8 cellular contexts compared by ENCODE assay signal in genomic region chr5:176648467-176649194, GRCh38. TPM values are rescaled to one million over a fixed set of nuclear protein-coding genes. Genes with fewer than 3 reads are reported as not detected.
DNase-seq lines count a peak whose midpoint lies in the region; ATAC-seq and TF ChIP-seq lines count a peak whose summit lies in the region.

No MANE protein-coding gene starts in this region.

- no peaks in the 10 kb centered on the region for H3K27me3 ChIP-seq in CD4-positive, alpha-beta T cell (ENCODE audit: control insufficient read depth, insufficient read depth, low read length)
- H3K27me3 ChIP-seq in effector memory CD4-positive, alpha-beta T cell (replicated peaks; ENCODE audit: control insufficient read depth, insufficient read depth, low read length, poor library complexity, severe bottlenecking) = no peaks in the 10 kb centered on the region

- peak overlapping the region; percentile 52 for H3K4me3 Mint-ChIP-seq in CD4-positive, alpha-beta T cell
- peak overlapping the region; percentile 79 to 84 (median 83) for H3K4me3 Mint-ChIP-seq in T-cell
- peak overlapping the region; percentile 82 for H3K4me3 Mint-ChIP-seq in osteocyte (ENCODE audit: unreplicated experiment)

- H3K36me3 ChIP-seq in effector memory CD4-positive, alpha-beta T cell (ENCODE audit: control insufficient read depth, insufficient read depth, low read length) = peaks cover under 1% of the 10 kb centered on the region

- no peak for TF ChIP-seq CTCF in CD4-positive, alpha-beta T cell (IDR thresholded peaks at IDR 0.05)
- no peak for TF ChIP-seq CTCF in osteocyte (IDR thresholded peaks at IDR 0.05)

- H3K9me3 Mint-ChIP-seq in CD4-positive, alpha-beta T cell = no peaks in the 10 kb centered on the region
- H3K9me3 Mint-ChIP-seq in T-cell (no peaks in the 10 kb centered on the region), osteocyte (ENCODE audit: unreplicated experiment) (no peaks in the 10 kb centered on the region)

- peak overlapping the region; percentile 54 for H3K27ac ChIP-seq in CD4-positive, alpha-beta T cell (ENCODE audit: low read depth, low read length)
- H3K27ac ChIP-seq in effector memory CD4-positive, alpha-beta T cell (ENCODE audit: insufficient read depth, low read length, poor library complexity, severe bottlenecking) = peak overlapping the region; percentile 61

- H3K4me1 ChIP-seq in effector memory CD4-positive, alpha-beta T cell (ENCODE audit: control insufficient read depth, insufficient read depth, low read length, poor library complexity, severe bottlenecking) = peaks cover 23% of the 10 kb centered on the region

- H3K27me3 Mint-ChIP-seq in CD4-positive, alpha-beta T cell = no peaks in the 10 kb centered on the region
- H3K27me3 Mint-ChIP-seq in T-cell (no peaks in the 10 kb centered on the region), osteocyte (ENCODE audit: unreplicated experiment) (no peaks in the 10 kb centered on the region)

- CTCF ChIA-PET in CD4-positive, alpha-beta T cell (lab: Charles Lee) = interaction anchor here (1.3 to 4.3 kb wide), 3 partner anchors 8 to 232 kb away, joined by 3 to 43 read pairs (median 5); partner anchors contain the start of gene CLTB
- CTCF ChIA-PET in T-cell (lab: Charles Lee) = interaction anchor here (0.6 to 1.7 kb wide), 6 partner anchors 9 to 1487 kb away, joined by 3 to 9 read pairs (median 4); partner anchors contain the start of gene RNF44 (in 1 of the 2)

- peak overlapping the region; percentile 62 for H3K4me3 ChIP-seq in effector memory CD4-positive, alpha-beta T cell (ENCODE audit: insufficient read depth, low read depth, low read length, poor library complexity, severe bottlenecking)

- H3K4me1 Mint-ChIP-seq in CD4-positive, alpha-beta T cell (ENCODE audit: low read depth) = peaks cover 70% of the 10 kb centered on the region
- H3K4me1 Mint-ChIP-seq in T-cell = peaks cover 66 to 71% (median 69%) of the 10 kb centered on the region in 3 donors
- H3K4me1 Mint-ChIP-seq in osteocyte (ENCODE audit: unreplicated experiment) = peaks cover 25% of the 10 kb centered on the region

- peak; percentile 7 for ATAC-seq in CD4-positive, alpha-beta T cell (ENCODE audit: poor library complexity)
- ATAC-seq in T-cell (replicated peaks in 1 of 4) (peak in 2 of 4 experiments; percentile 9 to 21), HG03571 (IDR thresholded peaks at IDR 0.05; ENCODE audit: unreplicated experiment) (no peak), GM19351 (IDR thresholded peaks at IDR 0.05; ENCODE audit: unreplicated experiment) (no peak), GM19397 (IDR thresholded peaks at IDR 0.05; ENCODE audit: unreplicated experiment) (no peak), HG03135 (IDR thresholded peaks at IDR 0.05; ENCODE audit: unreplicated experiment) (no peak)

- no peaks in the 10 kb centered on the region for H3K9me3 ChIP-seq in CD4-positive, alpha-beta T cell (ENCODE audit: control insufficient read depth, low read length)
- H3K9me3 ChIP-seq in effector memory CD4-positive, alpha-beta T cell (ENCODE audit: control insufficient read depth, low read length) = no peaks in the 10 kb centered on the region

- peak in 3 of 10 experiments; percentile 19 to 30 (median 22) for DNase-seq in CD4-positive, alpha-beta T cell
- DNase-seq in T-cell (peak in 25 of 34 experiments; percentile 17 to 58 (median 40)), osteocyte (ENCODE audit: extremely low spot score, unreplicated experiment) (no peak)
- DNase-seq in effector memory CD4-positive, alpha-beta T cell = no peak

- intact Hi-C loops in CD4-positive, alpha-beta T cell (cut with DNase I, micrococcal nuclease) = loop anchor here in 1 of 2 experiments (2.0 to 10.0 kb wide), 5 partner anchors 106 to 1556 kb away; partner anchors contain the start of genes FAF2, HNRNPAB and UIMC1

- H3K36me3 Mint-ChIP-seq in CD4-positive, alpha-beta T cell (ENCODE audit: low read depth) = peaks cover 6% of the 10 kb centered on the region
- H3K36me3 Mint-ChIP-seq in T-cell = peaks cover 5% of the 10 kb centered on the region
- H3K36me3 Mint-ChIP-seq in osteocyte (ENCODE audit: unreplicated experiment) = peaks cover 5% of the 10 kb centered on the region

- H3K27ac Mint-ChIP-seq in CD4-positive, alpha-beta T cell = peak overlapping the region; percentile 68
- H3K27ac Mint-ChIP-seq in T-cell (peak overlapping the region; percentile 91 to 93), osteocyte (ENCODE audit: unreplicated experiment) (no peak overlapping the region)

- POLR2A ChIA-PET in CD4-positive, alpha-beta T cell (lab: Charles Lee) = interaction anchor here (1.4 to 4.4 kb wide), 3 partner anchors 11 to 111 kb away, joined by 4 to 52 read pairs (median 9); partner anchors contain the start of gene RNF44
- POLR2A ChIA-PET in T-cell (lab: Charles Lee) = no interaction called here

RNA-seq across cellular contexts. Expression of gene TSPAN17, which starts 1.3 kb away (rescaled TPM):
- 1 to 10 TPM; 7.8 to 7.9 TPM for total RNA-seq in CD4-positive, alpha-beta T cell
- total RNA-seq in T-cell = 10 to 100 TPM; 20.2 to 39.3 (median 30.0) TPM
- 41.8 and 45.5 TPM in 2 replicates for total RNA-seq in osteocyte

RNA-seq across cellular contexts. Expression of gene EIF4E1B, which starts 18.2 kb away (rescaled TPM):
- total RNA-seq in CD4-positive, alpha-beta T cell = not detected
- not detected for total RNA-seq in T-cell
- not detected in 2 replicates for total RNA-seq in osteocyte

RNA-seq across cellular contexts. Expression of gene SNCB, which starts 18.3 kb away (rescaled TPM):
- not detected for total RNA-seq in CD4-positive, alpha-beta T cell
- not detected for total RNA-seq in T-cell
- total RNA-seq in osteocyte = not detected in 2 replicates

RNA-seq across cellular contexts. Expression of gene GPRIN1, which starts 38.7 kb away (rescaled TPM):
- total RNA-seq in CD4-positive, alpha-beta T cell = under 1 TPM; 0.22 to 0.36 TPM
- total RNA-seq in T-cell (1 to 10 TPM in 1 of 5 donors, under 1 TPM in 4; 0.33 to 1.2 (median 0.64) TPM), osteocyte (1.6 TPM in 2 replicates)

Comparison
In these comparisons a context has a peak if more than half of its experiments do, and no peak if none do; other contexts are left out.
1. DNase-seq: peak in T-cell (25 of 34); none in effector memory CD4-positive, alpha-beta T cell (0 of 3) and osteocyte (single experiment).
2. Peak in every context shown above with its lines, with median percentiles within 50 percentile points of each other: H3K4me3 Mint-ChIP-seq.